ENCODE assay signal across 1 cellular context in genomic region chr14:77026166-77026929, GRCh38.
TF ChIP-seq lines count a peak whose summit lies in the region.

No MANE protein-coding gene starts in this region.

TF ChIP-seq in K562, 482 proteins besides CTCF, POLR2A, EP300 and RAD21 (continued from another document and continues in another):
- TF ChIP-seq MLLT1 (IDR thresholded peaks at IDR 0.05) (0 out of 4 replicates have a peak, but pooled peaks of 1 of the 2 experiments have one; percentile 43), CTCFL (IDR thresholded peaks at IDR 0.05; ENCODE audit: borderline replicate concordance, insufficient read depth, low read depth, low read length, poor library complexity, severe bottlenecking) (no peak), HNRNPL (IDR thresholded peaks at IDR 0.05; ENCODE audit: low read depth, low read length) (0 out of 2 replicates have a peak, but pooled peaks have one; percentile 11), HNRNPLL (IDR thresholded peaks at IDR 0.05; ENCODE audit: low read depth, low read length, poor library complexity, severe bottlenecking) (no peak), RBM25 (IDR thresholded peaks at IDR 0.05; ENCODE audit: low read depth, low read length, severe bottlenecking) (no peak), SIN3A (IDR thresholded peaks at IDR 0.05; ENCODE audit: borderline replicate concordance in 2 of 2, control insufficient read depth in 1 of 2, low read depth in 2 of 2, low read length in 2 of 2) (no peak), RBFOX2 (IDR thresholded peaks at IDR 0.05; ENCODE audit: low read depth, low read length) (peak; percentile 58), BRF1 (IDR thresholded peaks at IDR 0.05; ENCODE audit: borderline replicate concordance, extremely low read depth, insufficient read length) (no peak), THRB (CRISPR knock-in tag; conservative IDR thresholded peaks at IDR 0.05) (no peak), RBM22 (IDR thresholded peaks at IDR 0.05; ENCODE audit: low read depth, low read length, poor library complexity, severe bottlenecking) (peak; percentile 20), COPS2 (conservative IDR thresholded peaks at IDR 0.05) (no peak), POLR2G (IDR thresholded peaks at IDR 0.05; ENCODE audit: low read depth, low read length) (peak; percentile 4), ZNF76 (CRISPR knock-in tag; IDR thresholded peaks at IDR 0.05; ENCODE audit: borderline replicate concordance) (no peak), CXXC5 (CRISPR knock-in tag; IDR thresholded peaks at IDR 0.05) (no peak), ZC3H8 (IDR thresholded peaks at IDR 0.05) (no peak), MNT (conservative IDR thresholded peaks at IDR 0.05) (no peak), DMBX1 (CRISPR knock-in tag; IDR thresholded peaks at IDR 0.05; ENCODE audit: borderline replicate concordance) (peak; percentile 38; the same call in 1 of the 2 replicates), E2F4 (CRISPR knock-in tag; IDR thresholded peaks at IDR 0.05; ENCODE audit: low read depth) (0 out of 2 replicates have a peak, but pooled peaks have one; percentile 13), FOXM1 (IDR thresholded peaks at IDR 0.05; ENCODE audit: low read depth) (no peak), FOXM1 (CRISPR knock-in tag; IDR thresholded peaks at IDR 0.05; ENCODE audit: low read depth) (no peak), ZBTB9 (CRISPR knock-in tag; IDR thresholded peaks at IDR 0.05) (peak; percentile 50; the same call in 1 of the 2 replicates), HDAC6 (IDR thresholded peaks at IDR 0.05; ENCODE audit: low read depth, low read length) (no peak), DEAF1 (CRISPR knock-in tag; IDR thresholded peaks at IDR 0.05) (no peak), HINFP (tag; conservative IDR thresholded peaks at IDR 0.05; ENCODE audit: low read depth) (no peak), TCF15 (CRISPR knock-in tag; IDR thresholded peaks at IDR 0.05) (no peak), RBBP5 (IDR thresholded peaks at IDR 0.05; ENCODE audit: borderline replicate concordance, insufficient read depth, low read length, poor library complexity, severe bottlenecking) (peak; percentile 76), FOXK2 (conservative IDR thresholded peaks at IDR 0.05 in 1 of 2, IDR thresholded peaks at IDR 0.05 in 1 of 2; ENCODE audit: low read depth in 2 of 2) (no peak), TFAP4 (CRISPR knock-in tag; IDR thresholded peaks at IDR 0.05; ENCODE audit: borderline replicate concordance) (no peak), MTA3 (IDR thresholded peaks at IDR 0.05; ENCODE audit: borderline replicate concordance) (peak; percentile 11; the same call in 1 of the 2 replicates), RREB1 (CRISPR knock-in tag; IDR thresholded peaks at IDR 0.05) (no peak), CREB1 (IDR thresholded peaks at IDR 0.05) (no peak), CREB1 (CRISPR knock-in tag; IDR thresholded peaks at IDR 0.05) (no peak)
